21 cellular contexts compared by ENCODE assay signal in genomic region chr6:35759401-35759800, GRCh38. TPM values are rescaled to one million over a fixed set of nuclear protein-coding genes. Genes with fewer than 3 reads are reported as not detected.
DNase-seq lines count a peak whose midpoint lies in the region; ATAC-seq, FAIRE-seq and TF ChIP-seq lines count a peak whose summit lies in the region.
"Had no signal": no experiment of that assay in that cellular context is flagged by ENCODE, and none has a peak within 500 bp of the region (broad histone marks: within the 10 kb centered on the region; RNA-seq: fewer than 3 reads in every experiment).

No MANE protein-coding gene starts in this region.

- no peak overlapping the region for H3K27ac Mint-ChIP-seq in stimulated activated effector memory CD8-positive, alpha-beta T cell treated with anti-CD3 and anti-CD28 coated beads, Interleukin-12 subunit alpha, Interleukin-12 subunit beta, amount 100 ng/mL, for 72 hours
- H3K27ac Mint-ChIP-seq: CD8-positive, alpha-beta memory T cell; HFFc6 had no signal

- H3K36me3 Mint-ChIP-seq in stimulated activated effector memory CD8-positive, alpha-beta T cell treated with anti-CD3 and anti-CD28 coated beads, Interleukin-12 subunit alpha, Interleukin-12 subunit beta, amount 100 ng/mL, for 72 hours = no peaks in the 10 kb centered on the region
- H3K36me3 Mint-ChIP-seq: CD8-positive, alpha-beta memory T cell had no signal

- H3K18ac ChIP-seq in H1 (ENCODE audit: extremely low read depth, low read length) = no peak overlapping the region
- no peak overlapping the region for H3K18ac ChIP-seq in neuronal stem cell (ENCODE audit: low read length)

- no peaks in the 10 kb centered on the region for H3K79me1 ChIP-seq in H1 (ENCODE audit: low read depth, low read length)
- no peaks in the 10 kb centered on the region for H3K79me1 ChIP-seq in neuronal stem cell (ENCODE audit: low read depth, low read length)

- H3K9ac ChIP-seq in BLaER1 treated with 17β-estradiol and CSF1 and Interleukin-3, amounts not matched to agents 10 nM and 100 nM = peak overlapping the region in 8 of 11 experiments; percentile 6 to 57 (median 44); a peak in 11 of 22 replicates
- H3K9ac ChIP-seq in OCI-LY3 (ENCODE audit: low read length) (no peak overlapping the region), H1 (replicated peaks in 1 of 4; ENCODE audit: extremely low read depth in 1 of 4, low read depth in 3 of 4, low read length in 3 of 4) (no peak overlapping the region), neuronal stem cell (ENCODE audit: low read depth, low read length, poor library complexity) (no peak overlapping the region)

- H2BK120ac ChIP-seq in H1 (replicated peaks; ENCODE audit: low read depth, low read length) (no peak overlapping the region), neuronal stem cell (ENCODE audit: low read depth, low read length) (no peak overlapping the region)

- H2AFZ ChIP-seq in OCI-LY3 (ENCODE audit: low read depth, low read length) (no peak overlapping the region), H1 (ENCODE audit: low read length) (no peak overlapping the region), neuronal stem cell (ENCODE audit: low read length) (peak overlapping the region; percentile 2)

- no peak overlapping the region for H2BK15ac ChIP-seq in H1 (ENCODE audit: low read length)
- no peak overlapping the region for H2BK15ac ChIP-seq in neuronal stem cell (ENCODE audit: low read length)

- ATAC-seq in stimulated activated effector memory CD8-positive, alpha-beta T cell treated with anti-CD3 and anti-CD28 coated beads, Interleukin-12 subunit alpha, Interleukin-12 subunit beta, amount 100 ng/mL, for 72 hours = no peak
- ATAC-seq: HepG2 had no signal

- H4K91ac ChIP-seq in H1 (replicated peaks; ENCODE audit: insufficient read length, low read length) (no peak overlapping the region), neuronal stem cell (ENCODE audit: low read depth, low read length, poor library complexity) (no peak overlapping the region)

- 0 out of 20 replicates have a peak overlapping the region, but pooled peaks of 1 of the 10 experiments have one; percentile 12 for H3K4me3 ChIP-seq in BLaER1 treated with 17β-estradiol and CSF1 and Interleukin-3, amounts not matched to agents 10 nM and 100 nM
- H3K4me3 ChIP-seq in OCI-LY3 (ENCODE audit: low read length) = peak overlapping the region; percentile 3; the same call in 1 of the 2 replicates
- no peak overlapping the region for H3K4me3 ChIP-seq in H1 (ENCODE audit: extremely low read depth in 1 of 4, insufficient read depth in 2 of 4, low read depth in 3 of 4, low read length in 4 of 4)
- no peak overlapping the region for H3K4me3 ChIP-seq in neuronal stem cell (ENCODE audit: low read length in 2 of 2)

- no peak overlapping the region for H3K4ac ChIP-seq in H1 (replicated peaks; ENCODE audit: insufficient read length, low read depth, low read length)
- no peak overlapping the region for H3K4ac ChIP-seq in neuronal stem cell (ENCODE audit: low read length)

- TF ChIP-seq EP300 in H1 (IDR thresholded peaks at IDR 0.05; ENCODE audit: borderline replicate concordance in 1 of 2, low read depth in 2 of 2, low read length in 2 of 2) = no peak

- peaks cover 7% of the 10 kb centered on the region for H3K23me2 ChIP-seq in H1 (ENCODE audit: low read depth, low read length)

- H3K27me3 ChIP-seq in BLaER1 treated with 17β-estradiol and CSF1 and Interleukin-3, amounts not matched to agents 10 nM and 100 nM = no peaks in the 10 kb centered on the region
- peaks cover 17% of the 10 kb centered on the region for H3K27me3 ChIP-seq in OCI-LY3 (ENCODE audit: low read depth, low read length)
- no peaks in the 10 kb centered on the region for H3K27me3 ChIP-seq in H1 (replicated peaks in 1 of 4; ENCODE audit: control insufficient read depth in 3 of 4, extremely low read depth in 1 of 4, insufficient read depth in 3 of 4, low read length in 3 of 4)
- peaks cover 0 to 15% (median 3%) of the 10 kb centered on the region in 3 experiments for H3K27me3 ChIP-seq in neuronal stem cell (ENCODE audit: control insufficient read depth in 3 of 3, insufficient read depth in 3 of 3, low read depth in 1 of 3, low read length in 3 of 3)

- peaks cover 20 to 46% (median 41%) of the 10 kb centered on the region in 10 experiments for H3K4me1 ChIP-seq in BLaER1 treated with 17β-estradiol and CSF1 and Interleukin-3, amounts not matched to agents 10 nM and 100 nM
- peaks cover 22% of the 10 kb centered on the region for H3K4me1 ChIP-seq in OCI-LY3 (ENCODE audit: low read length)
- peaks cover 5 to 22% (median 17%) of the 10 kb centered on the region in 4 experiments for H3K4me1 ChIP-seq in H1 (replicated peaks in 1 of 4; ENCODE audit: control insufficient read depth in 3 of 4, insufficient read depth in 4 of 4, low read length in 3 of 4)
- H3K4me1 ChIP-seq in neuronal stem cell (ENCODE audit: control insufficient read depth in 2 of 2, insufficient read depth in 1 of 2, low read depth in 1 of 2, low read length in 2 of 2) = peaks cover 12 to 17% of the 10 kb centered on the region in 2 donors
- H3K4me1 ChIP-seq: BE2C, Caco-2 had no signal

- no peak for TF ChIP-seq POLR2A in H1 (IDR thresholded peaks at IDR 0.05; ENCODE audit: control extremely low read depth in 1 of 2, low read depth in 2 of 2, low read length in 2 of 2)

- FAIRE-seq in H1 (lab: Jason Lieb, UNC) = no peak
- FAIRE-seq: GM18507, HepG2, HTR-8/SVneo had no signal

- no peaks in the 10 kb centered on the region for H3K36me3 ChIP-seq in BLaER1 treated with 17β-estradiol and CSF1 and Interleukin-3, amounts not matched to agents 10 nM and 100 nM
- H3K36me3 ChIP-seq in OCI-LY3 (replicated peaks; ENCODE audit: low read depth, low read length) (peaks cover 6% of the 10 kb centered on the region), H1 (ENCODE audit: control insufficient read depth in 2 of 4, insufficient read depth in 4 of 4, low read length in 3 of 4) (no peaks in the 10 kb centered on the region), neuronal stem cell (replicated peaks in 1 of 2; ENCODE audit: control insufficient read depth in 2 of 2, insufficient read depth in 2 of 2, low read length in 2 of 2) (no peaks in the 10 kb centered on the region)
- H3K36me3 ChIP-seq: BE2C had no signal

- no peaks in the 10 kb centered on the region; a peak in 1 of 22 replicates for H3K9me3 ChIP-seq in BLaER1 treated with 17β-estradiol and CSF1 and Interleukin-3, amounts not matched to agents 10 nM and 100 nM (replicated peaks in 1 of 11)
- H3K9me3 ChIP-seq in OCI-LY3 (ENCODE audit: insufficient read depth, low read length) (peaks cover 15% of the 10 kb centered on the region), H1 (ENCODE audit: insufficient read depth in 2 of 2, low read depth in 1 of 2, low read length in 1 of 2) (no peaks in the 10 kb centered on the region), neuronal stem cell (replicated peaks in 1 of 2; ENCODE audit: control insufficient read depth in 2 of 2, insufficient read depth in 1 of 2, low read depth in 1 of 2, low read length in 2 of 2) (no peaks in the 10 kb centered on the region)
- H3K9me3 ChIP-seq: BE2C, Caco-2 had no signal

- no peak overlapping the region for H2AK5ac ChIP-seq in H1 (ENCODE audit: low read depth, low read length)
- H2AK5ac ChIP-seq in neuronal stem cell (ENCODE audit: low read depth, low read length) = no peak overlapping the region

- H2BK12ac ChIP-seq in H1 (ENCODE audit: low read depth, low read length) (0 out of 2 replicates have a peak overlapping the region, but pooled peaks have one; percentile 41), neuronal stem cell (ENCODE audit: low read length) (no peak overlapping the region)

- H4K8ac ChIP-seq in H1 (ENCODE audit: extremely low read depth, insufficient read depth, low read length) (no peak overlapping the region), neuronal stem cell (ENCODE audit: low read depth, low read length) (no peak overlapping the region)

- TF ChIP-seq CTCF in OCI-LY3 (IDR thresholded peaks at IDR 0.05; ENCODE audit: low read depth, low read length) = no peak
- TF ChIP-seq CTCF in H1 (IDR thresholded peaks at IDR 0.05; ENCODE audit: control extremely low read depth in 1 of 3, insufficient read depth in 1 of 3, low read depth in 1 of 3, low read length in 3 of 3) = no peak

- peak overlapping the region; percentile 53 to 76 (median 68) for H3K4me2 ChIP-seq in BLaER1 treated with 17β-estradiol and CSF1 and Interleukin-3, amounts not matched to agents 10 nM and 100 nM
- H3K4me2 ChIP-seq in OCI-LY3 (ENCODE audit: low read length) = peak overlapping the region; percentile 29
- no peak overlapping the region for H3K4me2 ChIP-seq in H1 (ENCODE audit: insufficient read depth in 1 of 2, low read depth in 2 of 2, low read length in 2 of 2)
- no peak overlapping the region for H3K4me2 ChIP-seq in neuronal stem cell (ENCODE audit: insufficient read depth, low read length, poor library complexity, severe bottlenecking)

- H3K56ac ChIP-seq in H1 (replicated peaks; ENCODE audit: insufficient read length, low read depth, low read length) = no peak overlapping the region

- H2BK5ac ChIP-seq in H1 (ENCODE audit: low read depth, low read length) (no peak overlapping the region), neuronal stem cell (ENCODE audit: low read length) (no peak overlapping the region)

- H3K23ac ChIP-seq in H1 (ENCODE audit: insufficient read length) = no peak overlapping the region
- no peak overlapping the region for H3K23ac ChIP-seq in neuronal stem cell (ENCODE audit: low read depth, low read length, poor library complexity)

- H2BK20ac ChIP-seq in H1 (ENCODE audit: low read length) = peak overlapping the region; percentile 13; the same call in 1 of the 2 replicates

- no peak overlapping the region for H4K5ac ChIP-seq in H1 (ENCODE audit: insufficient read length, low read depth, low read length)

- H3K4me3 Mint-ChIP-seq in stimulated activated effector memory CD8-positive, alpha-beta T cell treated with anti-CD3 and anti-CD28 coated beads, Interleukin-12 subunit alpha, Interleukin-12 subunit beta, amount 100 ng/mL, for 72 hours = no peak overlapping the region
- H3K4me3 Mint-ChIP-seq: CD8-positive, alpha-beta memory T cell; HFFc6 had no signal

- H4K20me1 ChIP-seq in BLaER1 treated with 17β-estradiol and CSF1 and Interleukin-3, amounts not matched to agents 10 nM and 100 nM = no peaks in the 10 kb centered on the region
- H4K20me1 ChIP-seq in OCI-LY3 (ENCODE audit: insufficient read depth, low read length) (no peaks in the 10 kb centered on the region), H1 (replicated peaks in 1 of 2; ENCODE audit: control insufficient read depth in 1 of 2, insufficient read depth in 2 of 2, low read length in 2 of 2) (no peaks in the 10 kb centered on the region)

- peak overlapping the region in 9 of 11 experiments; percentile 0 to 71 (median 63); a peak in 16 of 22 replicates for H3K27ac ChIP-seq in BLaER1 treated with 17β-estradiol and CSF1 and Interleukin-3, amounts not matched to agents 10 nM and 100 nM
- H3K27ac ChIP-seq in OCI-LY3 (ENCODE audit: low read length) (peak overlapping the region; percentile 28), H1 (ENCODE audit: low read depth, low read length) (no peak overlapping the region), neuronal stem cell (replicated peaks; ENCODE audit: low read length) (no peak overlapping the region)

- H3K14ac ChIP-seq in H1 (ENCODE audit: insufficient read length) (no peak overlapping the region), neuronal stem cell (ENCODE audit: low read length) (no peak overlapping the region)

- POLR2A ChIA-PET in H1 (lab: Charles Lee; ENCODE audit: partially characterized antibody) = interaction anchor here (1.2 to 3.6 kb wide), 2 partner anchors 12 to 20 kb away, joined by 3 to 18 read pairs; no protein-coding TSS in a partner anchor

- WGBS in H1 (ENCODE audit: extremely low coverage in 1 of 2, insufficient coverage in 1 of 2, insufficient read length in 1 of 2, insufficient replicate concordance in 2 of 2, low coverage in 1 of 2, low lambda C conversion rate in 2 of 2, missing lambda C conversion rate in 1 of 2), 2 experiments = 85% methylated on average over 3 of the region's 3 CpGs; no CpG with 5 or more reads in 1 of the 2 experiments
- WGBS in neuronal stem cell (ENCODE audit: extremely low coverage in 2 of 2, insufficient read length in 2 of 2, insufficient replicate concordance in 1 of 2), 2 donors = no CpG with 5 or more reads among the region's 3 CpGs

- no peak for DNase-seq in H1 (ENCODE audit: low read depth in 1 of 2, low spot score in 2 of 2)
- DNase-seq in neuronal stem cell (ENCODE audit: low spot score) = no peak
- no peak for DNase-seq in stimulated activated effector memory CD8-positive, alpha-beta T cell treated with anti-CD3 and anti-CD28 coated beads, Interleukin-12 subunit alpha, Interleukin-12 subunit beta, amount 100 ng/mL, for 72 hours (ENCODE audit: low spot score in 2 of 2)
- no peak for DNase-seq in NOMO-1 treated with dmso at 0.1 percent for 144 hours (lab: John Stamatoyannopoulos, UW; ENCODE audit: unreplicated experiment)
- DNase-seq in NCI-H510A (lab: John Stamatoyannopoulos, UW) = no peak
- DNase-seq in germinal center (ENCODE audit: low spot score) = no peak
- DNase-seq: ACHN; BE2C; Caco-2; CD8-positive, alpha-beta memory T cell; DND-41; GF-D8; GOT3; HCEC 1CT; HFFc6 had no signal

- no peaks in the 10 kb centered on the region for H3K9me3 Mint-ChIP-seq in stimulated activated effector memory CD8-positive, alpha-beta T cell treated with anti-CD3 and anti-CD28 coated beads, Interleukin-12 subunit alpha, Interleukin-12 subunit beta, amount 100 ng/mL, for 72 hours
- H3K9me3 Mint-ChIP-seq: CD8-positive, alpha-beta memory T cell; HFFc6 had no signal

- peaks cover 21% of the 10 kb centered on the region for H3K4me1 Mint-ChIP-seq in stimulated activated effector memory CD8-positive, alpha-beta T cell treated with anti-CD3 and anti-CD28 coated beads, Interleukin-12 subunit alpha, Interleukin-12 subunit beta, amount 100 ng/mL, for 72 hours

- TF ChIP-seq RAD21 in H1 (IDR thresholded peaks at IDR 0.05 in 1 of 2, conservative IDR thresholded peaks at IDR 0.05 in 1 of 2; ENCODE audit: low read depth in 2 of 2, low read length in 2 of 2) = no peak

- CTCF ChIA-PET in H1 (lab: Charles Lee; ENCODE audit: partially characterized antibody) = interaction anchor here (0.5 to 10.6 kb wide), 12 partner anchors 10 to 336 kb away, joined by 3 to 137 read pairs (median 3); partner anchors contain the start of gene ARMC12

- H3K79me2 ChIP-seq in OCI-LY3 (ENCODE audit: low read length) (no peaks in the 10 kb centered on the region), H1 (ENCODE audit: control insufficient read depth in 1 of 2, insufficient read depth in 2 of 2, low read length in 2 of 2) (no peaks in the 10 kb centered on the region)

RNA-seq across cellular contexts. Expression of gene CLPSL2, which starts 17.0 kb away (rescaled TPM):
- total RNA-seq in H1 (2021; fragmentation: NEBNext Ultra II Directional; extraction: Animal tissue kit (Norgen Biotek cat#: 25700)) = 1.4 TPM in 2 replicates
- polyA plus RNA-seq in H1 (2011; rRNA removed) = 3.2 and 3.4 TPM in 2 replicates
- 1.0 TPM for polyA plus RNA-seq in H1 (2011; cell fraction: cytosol; rRNA removed)
- polyA plus RNA-seq in H1 (2011; cell fraction: nucleus; rRNA removed) = 3.3 TPM
- polyA plus RNA-seq in H1 (2012, experiment 1 of 2) = 2.6 to 6.7 TPM (median 5.0 TPM) in 4 replicates
- not detected for polyA plus RNA-seq in H1 (2012, experiment 2 of 2)
- polyA plus RNA-seq in H1 (2013, experiment 1 of 2) = 4.3 TPM
- 4.7 TPM for polyA plus RNA-seq in H1 (2013, experiment 2 of 2)
- not detected in 2 replicates for polyA minus RNA-seq in H1 (2011; rRNA and poly(A)+ RNA removed)
- not detected for polyA minus RNA-seq in H1 (2011; cell fraction: cytosol; rRNA and poly(A)+ RNA removed)
- 2.7 TPM for polyA minus RNA-seq in H1 (2011; cell fraction: nucleus; rRNA and poly(A)+ RNA removed)
- 4.3 TPM for polyA plus RNA-seq in neuronal stem cell (2013, experiment 1 of 2)
- polyA plus RNA-seq in neuronal stem cell (2013, experiment 2 of 2) = 5.3 TPM
- total RNA-seq: CD8-positive, alpha-beta memory T cell; HepG2; HFFc6 had no signal
- polyA plus RNA-seq: CD8-positive, alpha-beta memory T cell; HepG2 had no signal

RNA-seq across cellular contexts. Expression of gene CLPSL1, which starts 21.4 kb away (rescaled TPM):
- not detected in 2 replicates for total RNA-seq in H1 (2021; fragmentation: NEBNext Ultra II Directional; extraction: Animal tissue kit (Norgen Biotek cat#: 25700))
- 0.88 TPM in 1 of 2 replicates, not detected in the other for polyA plus RNA-seq in H1 (2011; rRNA removed)
- polyA plus RNA-seq in H1 (2011; cell fraction: cytosol; rRNA removed) = 0.58 TPM
- 0.40 TPM for polyA plus RNA-seq in H1 (2011; cell fraction: nucleus; rRNA removed)
- 0.36 TPM in 1 of 4 replicates, not detected in the others for polyA plus RNA-seq in H1 (2012, experiment 1 of 2)
- not detected for polyA plus RNA-seq in H1 (2012, experiment 2 of 2)
- 0.32 TPM for polyA plus RNA-seq in H1 (2013, experiment 1 of 2)
- 0.26 TPM for polyA plus RNA-seq in H1 (2013, experiment 2 of 2)
- polyA minus RNA-seq in H1 (2011; rRNA and poly(A)+ RNA removed) = not detected in 2 replicates
- polyA minus RNA-seq in H1 (2011; cell fraction: cytosol; rRNA and poly(A)+ RNA removed) = not detected
- not detected for polyA minus RNA-seq in H1 (2011; cell fraction: nucleus; rRNA and poly(A)+ RNA removed)
- polyA plus RNA-seq in neuronal stem cell (2013, experiment 1 of 2) = 0.84 TPM
- 0.64 TPM for polyA plus RNA-seq in neuronal stem cell (2013, experiment 2 of 2)
- total RNA-seq: A172; Caco-2; CD8-positive, alpha-beta memory T cell; HepG2; HFFc6 had no signal
- polyA plus RNA-seq: CD8-positive, alpha-beta memory T cell; HepG2 had no signal

RNA-seq across cellular contexts. Expression of gene ARMC12, which starts 22.6 kb away (rescaled TPM):
- 0.78 and 0.86 TPM in 2 replicates for total RNA-seq in H1 (2021; fragmentation: NEBNext Ultra II Directional; extraction: Animal tissue kit (Norgen Biotek cat#: 25700))
- polyA plus RNA-seq in H1 (2011; rRNA removed) = 3.7 and 3.9 TPM in 2 replicates
- 3.5 TPM for polyA plus RNA-seq in H1 (2011; cell fraction: cytosol; rRNA removed)
- 14.4 TPM for polyA plus RNA-seq in H1 (2011; cell fraction: nucleus; rRNA removed)
- 1.2 to 2.6 TPM (median 1.4 TPM) in 4 replicates for polyA plus RNA-seq in H1 (2012, experiment 1 of 2)
- 0.91 TPM for polyA plus RNA-seq in H1 (2012, experiment 2 of 2)
- polyA plus RNA-seq in H1 (2013, experiment 1 of 2) = 1.4 TPM
- polyA plus RNA-seq in H1 (2013, experiment 2 of 2) = 0.94 TPM
- 0.63 and 0.66 TPM in 2 replicates for polyA minus RNA-seq in H1 (2011; rRNA and poly(A)+ RNA removed)
- polyA minus RNA-seq in H1 (2011; cell fraction: cytosol; rRNA and poly(A)+ RNA removed) = not detected
- polyA minus RNA-seq in H1 (2011; cell fraction: nucleus; rRNA and poly(A)+ RNA removed) = 0.80 TPM
- 1.7 TPM for polyA plus RNA-seq in neuronal stem cell (2013, experiment 1 of 2)
- polyA plus RNA-seq in neuronal stem cell (2013, experiment 2 of 2) = 2.0 TPM
- total RNA-seq: Caco-2, HepG2 had no signal

RNA-seq across cellular contexts. Expression of gene CLPS, which starts 37.7 kb away (rescaled TPM):
- not detected in 2 replicates for total RNA-seq in H1 (2021; fragmentation: NEBNext Ultra II Directional; extraction: Animal tissue kit (Norgen Biotek cat#: 25700))
- not detected in 2 replicates for polyA plus RNA-seq in H1 (2011; rRNA removed)
- not detected for polyA plus RNA-seq in H1 (2011; cell fraction: cytosol; rRNA removed)
- polyA plus RNA-seq in H1 (2011; cell fraction: nucleus; rRNA removed) = not detected
- polyA plus RNA-seq in H1 (2012, experiment 1 of 2) = not detected in 4 replicates
- not detected for polyA plus RNA-seq in H1 (2012, experiment 2 of 2)
- not detected for polyA plus RNA-seq in H1 (2013, experiment 1 of 2)
- not detected for polyA plus RNA-seq in H1 (2013, experiment 2 of 2)
- polyA minus RNA-seq in H1 (2011; rRNA and poly(A)+ RNA removed) = not detected in 2 replicates
- polyA minus RNA-seq in H1 (2011; cell fraction: cytosol; rRNA and poly(A)+ RNA removed) = not detected
- polyA minus RNA-seq in H1 (2011; cell fraction: nucleus; rRNA and poly(A)+ RNA removed) = not detected
- polyA plus RNA-seq in neuronal stem cell (2013, experiment 1 of 2) = not detected
- not detected for polyA plus RNA-seq in neuronal stem cell (2013, experiment 2 of 2)
- total RNA-seq: A172; Caco-2; CD8-positive, alpha-beta memory T cell; HepG2; HFFc6 had no signal
- polyA plus RNA-seq: CD8-positive, alpha-beta memory T cell had no signal

RNA-seq across cellular contexts. Expression of gene LHFPL5, which starts 45.8 kb away (rescaled TPM):
- total RNA-seq in H1 (2021; fragmentation: NEBNext Ultra II Directional; extraction: Animal tissue kit (Norgen Biotek cat#: 25700)) = not detected in 2 replicates
- polyA plus RNA-seq in H1 (2011; rRNA removed) = 0.03 TPM in 1 of 2 replicates, not detected in the other
- not detected for polyA plus RNA-seq in H1 (2011; cell fraction: cytosol; rRNA removed)
- not detected for polyA plus RNA-seq in H1 (2011; cell fraction: nucleus; rRNA removed)
- not detected in 4 replicates for polyA plus RNA-seq in H1 (2012, experiment 1 of 2)
- not detected for polyA plus RNA-seq in H1 (2012, experiment 2 of 2)
- polyA plus RNA-seq in H1 (2013, experiment 1 of 2) = not detected
- polyA plus RNA-seq in H1 (2013, experiment 2 of 2) = 0.02 TPM
- not detected in 2 replicates for polyA minus RNA-seq in H1 (2011; rRNA and poly(A)+ RNA removed)
- polyA minus RNA-seq in H1 (2011; cell fraction: cytosol; rRNA and poly(A)+ RNA removed) = not detected
- polyA minus RNA-seq in H1 (2011; cell fraction: nucleus; rRNA and poly(A)+ RNA removed) = not detected
- not detected for polyA plus RNA-seq in neuronal stem cell (2013, experiment 1 of 2)
- polyA plus RNA-seq in neuronal stem cell (2013, experiment 2 of 2) = 0.03 TPM
- total RNA-seq: A172; Caco-2; CD8-positive, alpha-beta memory T cell; HepG2; HFFc6 had no signal
- polyA plus RNA-seq: CD8-positive, alpha-beta memory T cell had no signal

Comparison
In these comparisons a context has a peak if more than half of its experiments do, and no peak if none do; other contexts are left out.
1. H3K27ac ChIP-seq: peak in BLaER1 treated with 17β-estradiol and CSF1 and Interleukin-3, amounts not matched to agents 10 nM and 100 nM (9 of 11) and OCI-LY3 (single experiment); none in H1 (single experiment) and neuronal stem cell (single experiment).
2. H3K4me2 ChIP-seq: peak in BLaER1 treated with 17β-estradiol and CSF1 and Interleukin-3, amounts not matched to agents 10 nM and 100 nM (11 of 11) and OCI-LY3 (single experiment); none in H1 (0 of 2) and neuronal stem cell (single experiment).
3. H3K9ac ChIP-seq: peak in BLaER1 treated with 17β-estradiol and CSF1 and Interleukin-3, amounts not matched to agents 10 nM and 100 nM (8 of 11); none in OCI-LY3 (single experiment), H1 (0 of 4) and neuronal stem cell (single experiment).